Comparison of ENCODE assay signal across 8 cellular contexts in the genomic region with DNA sequence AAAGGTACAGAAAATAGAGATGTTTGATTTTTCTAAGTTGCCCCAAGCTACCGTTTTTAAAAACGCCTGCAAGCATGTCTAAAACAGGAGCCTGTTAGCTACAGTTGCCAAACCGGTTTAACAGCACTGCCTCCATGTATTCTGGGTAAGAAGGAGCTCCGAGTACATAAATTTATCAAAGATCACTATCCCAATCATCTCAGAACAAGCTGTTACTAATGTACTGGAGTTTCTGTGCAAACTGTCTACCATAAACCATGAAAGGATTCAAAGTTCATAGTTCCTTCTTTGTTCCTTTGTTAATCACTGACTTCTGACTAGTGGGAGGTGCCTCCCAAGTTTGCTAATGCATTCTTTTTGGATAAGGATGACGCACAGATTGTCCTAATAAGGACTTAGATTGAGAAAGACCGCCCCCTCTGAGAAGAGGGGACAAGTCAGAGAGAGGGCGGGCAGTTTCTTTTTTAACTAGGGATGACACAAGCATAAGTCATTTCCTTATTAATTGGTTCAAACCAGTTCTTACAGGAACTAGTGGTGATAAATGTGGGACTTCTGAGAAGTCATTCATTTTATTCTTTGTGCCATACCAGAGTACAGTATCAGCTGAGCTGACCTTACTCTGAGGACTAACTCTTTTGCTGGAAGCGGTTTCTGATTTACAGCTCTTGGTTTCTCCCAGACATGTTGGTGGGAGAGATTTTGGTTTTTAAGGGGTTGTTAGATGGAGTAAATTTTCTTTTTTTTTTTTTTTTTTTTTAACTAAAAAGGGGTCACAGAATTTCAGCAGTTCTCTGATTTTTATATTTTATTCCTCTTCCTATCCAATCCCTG. TPM values are rescaled to one million over a fixed set of nuclear protein-coding genes. Genes with fewer than 3 reads are reported as not detected.
A peak's percentile ranks its signal among the peaks of the same experiment; 100 is the strongest.
DNase-seq lines count a peak whose midpoint lies in the region; ATAC-seq and TF ChIP-seq lines count a peak whose summit lies in the region.

No MANE protein-coding gene starts in this region.

- TF ChIP-seq CTCF in VCaP (conservative IDR thresholded peaks at IDR 0.05) (no peak), lower leg skin (IDR thresholded peaks at IDR 0.05) (no peak)

- H3K4me1 ChIP-seq in stomach smooth muscle (ENCODE audit: control insufficient read depth, insufficient read depth, low read length): peaks cover 5% of the 10 kb centered on the region

- intact Hi-C loops in lower leg skin (cut with DNase I; ENCODE audit: low total_unique reads): no loop called here

- peak overlapping the region; percentile 99 to 100 for H3K9ac ChIP-seq in stomach smooth muscle (ENCODE audit: low read length in 2 of 2)

- peak; percentile 72 for ATAC-seq in GM18519 (IDR thresholded peaks at IDR 0.05; ENCODE audit: low FRiP score, unreplicated experiment)
- ATAC-seq in HG02973 (IDR thresholded peaks at IDR 0.05; ENCODE audit: unreplicated experiment): peak; percentile 69

- no peaks in the 10 kb centered on the region for H3K27me3 ChIP-seq in stomach smooth muscle (ENCODE audit: control insufficient read depth in 1 of 2, insufficient read depth in 2 of 2, low read length in 2 of 2)

- peak overlapping the region; percentile 57 for H3K4me3 ChIP-seq in lower leg skin (ENCODE audit: low read depth, poor library complexity, severe bottlenecking)
- H3K4me3 ChIP-seq in stomach smooth muscle (ENCODE audit: low read length in 2 of 2): peak overlapping the region; percentile 87 to 100

- no peaks in the 10 kb centered on the region for H3K9me3 ChIP-seq in stomach smooth muscle (ENCODE audit: control insufficient read depth in 2 of 2, low read length in 2 of 2)

- H3K27ac ChIP-seq in VCaP: peak overlapping the region; percentile 99
- peak overlapping the region; percentile 97 for H3K27ac ChIP-seq in stomach smooth muscle (ENCODE audit: low read length)

- TF ChIP-seq POLR2A in lower leg skin (IDR thresholded peaks at IDR 0.05): peak in 1 of 2 donors; percentile 79

- 0 to 1% methylated on average over 8 of the region's 8 CpGs for WGBS in lower leg skin, 2 donors

- DNase-seq in AG20443 (ENCODE audit: low spot score) (peak; percentile 79), NCI-H2081 treated with DMSO at 0.1 percent for 48 hours (lab: John Stamatoyannopoulos, UW) (peak; percentile 97), ecto neural progenitor cell (ENCODE audit: low spot score) (peak; percentile 48), lower leg skin (ENCODE audit: low spot score in 2 of 2) (peak; percentile 81 to 90)

- H3K36me3 ChIP-seq in stomach smooth muscle (ENCODE audit: control insufficient read depth in 2 of 2, insufficient read depth in 2 of 2, low read length in 2 of 2): peaks cover 6 to 28% of the 10 kb centered on the region in 2 donors

RNA-seq across cellular contexts. Expression of a gene that starts 55.2 kb away (rescaled TPM):
- 10 to 100 TPM in 2 of 4 donors, 1 to 10 TPM in 2; 8.2 to 22.5 (median 13.2) TPM for total RNA-seq in lower leg skin

RNA-seq across cellular contexts. Expression of a gene that starts 55.3 kb away (rescaled TPM):
- 10 to 100 TPM; 21.3 to 52.5 (median 28.2) TPM for total RNA-seq in lower leg skin

Comparison
In these comparisons a context has a peak if more than half of its experiments do, and no peak if none do; other contexts are left out.
1. Peak in every context shown above with its lines: DNase-seq, ATAC-seq, H3K4me3 ChIP-seq and H3K27ac ChIP-seq.